In genomic region chr12:101806280-101806679, GRCh38 we compare ENCODE assay signal across 2 cellular contexts.
TF ChIP-seq lines count a peak whose summit lies in the region.

No MANE protein-coding gene starts in this region.

TF ChIP-seq in K562, 482 proteins besides CTCF, POLR2A, EP300 and RAD21:
- peak; percentile 78 for TF ChIP-seq CEBPB (tag; IDR thresholded peaks at IDR 0.05)
- TF ChIP-seq CEBPG (CRISPR knock-in tag; IDR thresholded peaks at IDR 0.05) = no peak
- TF ChIP-seq CEBPG (tag; conservative IDR thresholded peaks at IDR 0.05 in 1 of 2, IDR thresholded peaks at IDR 0.05 in 1 of 2) = 0 out of 4 replicates have a peak, but pooled peaks of 1 of the 2 experiments have one; percentile 27
- no peak for TF ChIP-seq GATA2 (CRISPR knock-in tag; IDR thresholded peaks at IDR 0.05)

TF ChIP-seq in HepG2, 621 proteins besides CTCF, POLR2A, EP300 and RAD21:
- TF ChIP-seq NKX3-1 (CRISPR knock-in tag; IDR thresholded peaks at IDR 0.05) (no peak), ZNF331 (CRISPR knock-in tag; IDR thresholded peaks at IDR 0.05) (no peak), CEBPB (IDR thresholded peaks at IDR 0.05; ENCODE audit: borderline replicate concordance, low read depth, low read length) (peak; percentile 29; the same call in 1 of the 2 replicates)
TF ChIP-seq in HepG2: peak in this region for 1.
